In genomic region chr22:47219789-47220188, GRCh38 we compare ENCODE assay signal across 30 cellular contexts.
"Had no signal": no experiment of that assay in that cellular context is flagged by ENCODE, and none has a peak within 500 bp of the region (broad histone marks: within the 10 kb centered on the region; RNA-seq: fewer than 3 reads in every experiment).

No MANE protein-coding gene starts in this region.

- DNase-seq: activated CD4-positive, alpha-beta memory T cell treated with anti-CD3 and anti-CD28 coated beads, Interleukin-2, amount 10 ng/mL, durations not matched to agents 7 days and 5 days; activated CD4-positive, alpha-beta T cell treated with anti-CD3 and anti-CD28 coated beads for 1 hour; activated CD4-positive, alpha-beta T cell treated with anti-CD3 and anti-CD28 coated beads for 48 hours; activated CD4-positive, CD25-positive, alpha-beta regulatory T cell; activated CD8-positive, alpha-beta memory T cell treated with anti-CD3 and anti-CD28 coated beads for 24 hours; activated gamma-delta T cell; activated naive CD4-positive, alpha-beta T cell treated with Interleukin-2 at 50 U/mL for 16 hours; activated T-cell treated with anti-CD3 and anti-CD28 coated beads, Interleukin-2, amount 50 U/mL, for 24 hours; adrenal gland; MM.1S; MV-4-11; NCI-H1092; NCI-H1436 treated with DMSO at 0.1 percent for 48 hours; NCI-H1694 treated with DMSO at 0.1 percent for 48 hours; NCI-H2029; NCI-H345; NCI-H526; NCI-H748 treated with DMSO at 0.1 percent for 48 hours; NK-92 treated with Interleukin-12 subunit alpha and Interleukin-12 subunit beta, amount 100 ng/mL, for 24 hours; PC-3; RPMI8226; SIG-M5; T1000; WERI-Rb-1 had no signal

- H3K27ac ChIP-seq: adrenal gland, body of pancreas, KMS-11, Peyer's patch, WERI-Rb-1 had no signal

- H3K4me1 ChIP-seq: adrenal gland, body of pancreas, Peyer's patch had no signal

- H3K27me3 ChIP-seq: adrenal gland, body of pancreas, Peyer's patch had no signal

- H3K9me3 Mint-ChIP-seq: activated naive CD4-positive, alpha-beta T cell treated with anti-CD3 and anti-CD28 coated beads, Interleukin-2, amount 50 U/mL, for 24 hours; activated T-cell treated with anti-CD3 and anti-CD28 coated beads, Interleukin-2, amount 50 U/mL, for 24 hours had no signal

- H3K4me3 Mint-ChIP-seq: activated CD4-positive, alpha-beta memory T cell treated with anti-CD3 and anti-CD28 coated beads, Interleukin-2, amount 10 ng/mL, durations not matched to agents 7 days and 5 days; activated naive CD4-positive, alpha-beta T cell treated with anti-CD3 and anti-CD28 coated beads, Interleukin-2, amount 50 U/mL, for 24 hours; activated T-cell treated with anti-CD3 and anti-CD28 coated beads, Interleukin-2, amount 50 U/mL, for 24 hours had no signal

- H3K36me3 ChIP-seq: adrenal gland, Peyer's patch, WERI-Rb-1 had no signal

- H3K4me3 ChIP-seq: adrenal gland, body of pancreas, Peyer's patch had no signal

- H3K27ac Mint-ChIP-seq: activated CD4-positive, alpha-beta memory T cell treated with anti-CD3 and anti-CD28 coated beads, Interleukin-2, amount 10 ng/mL, durations not matched to agents 7 days and 5 days; activated naive CD4-positive, alpha-beta T cell treated with anti-CD3 and anti-CD28 coated beads, Interleukin-2, amount 50 U/mL, for 24 hours; activated T-cell treated with anti-CD3 and anti-CD28 coated beads, Interleukin-2, amount 50 U/mL, for 24 hours; activated T-helper 2 cell treated with anti-CD3 and anti-CD28 coated beads, Interferon-gamma antibody, Interleukin-2, Interleukin-4, amounts not matched to agents 10 μg/mL and 5 μg/mL and 100 μg/mL, durations not matched to agents 14 hours and 24 hours and 36 hours had no signal

- H3K27me3 Mint-ChIP-seq: activated CD4-positive, alpha-beta memory T cell treated with anti-CD3 and anti-CD28 coated beads, Interleukin-2, amount 10 ng/mL, durations not matched to agents 7 days and 5 days; activated T-cell treated with anti-CD3 and anti-CD28 coated beads, Interleukin-2, amount 50 U/mL, for 24 hours had no signal

- H3K4me1 Mint-ChIP-seq: activated CD4-positive, alpha-beta memory T cell treated with anti-CD3 and anti-CD28 coated beads, Interleukin-2, amount 10 ng/mL, durations not matched to agents 7 days and 5 days; activated naive CD4-positive, alpha-beta T cell treated with anti-CD3 and anti-CD28 coated beads, Interleukin-2, amount 50 U/mL, for 24 hours had no signal

- H3K36me3 Mint-ChIP-seq: activated naive CD4-positive, alpha-beta T cell treated with anti-CD3 and anti-CD28 coated beads, Interleukin-2, amount 50 U/mL, for 24 hours had no signal

- ATAC-seq: body of pancreas, PC-3, Right ventricle myocardium inferior had no signal

- H3K9me3 ChIP-seq: adrenal gland, body of pancreas, Peyer's patch had no signal
